In the genomic region with DNA sequence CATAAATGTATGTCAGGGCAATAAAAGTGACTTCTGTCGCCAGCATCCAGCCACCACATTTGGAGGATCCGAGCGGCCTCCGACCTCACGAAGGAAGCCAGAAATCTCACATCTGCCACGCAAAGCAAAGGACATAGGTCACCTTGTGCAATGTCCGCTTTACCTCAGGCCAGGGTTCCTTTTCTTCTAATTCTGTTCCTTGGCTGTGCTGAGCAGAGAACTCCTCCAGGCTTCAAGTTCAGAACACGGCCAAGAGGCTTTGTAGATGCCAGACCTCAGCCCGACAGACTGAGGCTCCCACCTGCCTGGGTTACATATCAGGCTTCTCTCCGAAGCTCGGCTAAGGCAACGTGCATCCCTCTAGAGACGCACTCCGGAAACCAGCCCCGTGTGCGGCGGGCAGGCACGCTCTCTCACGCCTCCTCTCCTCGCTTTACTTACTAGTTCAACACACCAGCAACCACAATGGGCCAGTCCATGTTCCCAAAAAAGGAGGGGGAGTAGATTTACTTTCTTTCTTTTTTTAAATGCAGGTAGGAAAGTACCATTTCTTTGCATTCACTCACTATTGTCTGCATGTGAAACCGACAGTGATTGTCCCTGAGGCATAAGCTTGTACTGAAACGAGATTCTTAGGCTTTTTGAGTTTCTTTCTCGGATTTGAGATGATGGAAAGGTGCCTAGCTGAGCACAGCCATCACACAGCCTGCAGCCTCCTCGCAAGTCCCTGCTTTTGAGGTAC, we compare ENCODE assay signal across 1 cellular context.
TF ChIP-seq lines count a peak whose summit lies in the region.

No MANE protein-coding gene starts in this region.

TF ChIP-seq in A549, 52 proteins besides CTCF, POLR2A, EP300 and RAD21 (continued from another document):
- TF ChIP-seq CBX2 (IDR thresholded peaks at IDR 0.05; ENCODE audit: borderline replicate concordance, low read depth) (no peak), KDM1A (IDR thresholded peaks at IDR 0.05; ENCODE audit: low read depth) (no peak), EHF (CRISPR knock-in tag; IDR thresholded peaks at IDR 0.05) (no peak), MYC (IDR thresholded peaks at IDR 0.05; ENCODE audit: borderline replicate concordance, low read length) (no peak; the same call in 1 of the 2 replicates), BCL3 (IDR thresholded peaks at IDR 0.05) (no peak), TP53 (CRISPR knock-in tag; IDR thresholded peaks at IDR 0.05) (no peak), HOXB5 (CRISPR knock-in tag; IDR thresholded peaks at IDR 0.05) (no peak), RFX5 (IDR thresholded peaks at IDR 0.05) (no peak), E2F6 (IDR thresholded peaks at IDR 0.05; ENCODE audit: borderline replicate concordance, low read depth) (peak; percentile 75), NFE2L2 (conservative IDR thresholded peaks at IDR 0.05; ENCODE audit: low read length) (no peak), RNF2 (IDR thresholded peaks at IDR 0.05; ENCODE audit: borderline replicate concordance, low read depth) (no peak), JUN (IDR thresholded peaks at IDR 0.05) (peak in 1 of 2 experiments; percentile 50; a peak in 1 of 5 replicates), RCOR1 (IDR thresholded peaks at IDR 0.05; ENCODE audit: low read depth, low read length) (no peak), ZSCAN20 (CRISPR knock-in tag; IDR thresholded peaks at IDR 0.05) (no peak), CHD2 (IDR thresholded peaks at IDR 0.05; ENCODE audit: low read length, partially characterized antibody) (no peak), NR3C1 (IDR thresholded peaks at IDR 0.05) (no peak), ESRRA (IDR thresholded peaks at IDR 0.05; ENCODE audit: borderline replicate concordance, low read length) (no peak)
- TF ChIP-seq, protein P1, sequence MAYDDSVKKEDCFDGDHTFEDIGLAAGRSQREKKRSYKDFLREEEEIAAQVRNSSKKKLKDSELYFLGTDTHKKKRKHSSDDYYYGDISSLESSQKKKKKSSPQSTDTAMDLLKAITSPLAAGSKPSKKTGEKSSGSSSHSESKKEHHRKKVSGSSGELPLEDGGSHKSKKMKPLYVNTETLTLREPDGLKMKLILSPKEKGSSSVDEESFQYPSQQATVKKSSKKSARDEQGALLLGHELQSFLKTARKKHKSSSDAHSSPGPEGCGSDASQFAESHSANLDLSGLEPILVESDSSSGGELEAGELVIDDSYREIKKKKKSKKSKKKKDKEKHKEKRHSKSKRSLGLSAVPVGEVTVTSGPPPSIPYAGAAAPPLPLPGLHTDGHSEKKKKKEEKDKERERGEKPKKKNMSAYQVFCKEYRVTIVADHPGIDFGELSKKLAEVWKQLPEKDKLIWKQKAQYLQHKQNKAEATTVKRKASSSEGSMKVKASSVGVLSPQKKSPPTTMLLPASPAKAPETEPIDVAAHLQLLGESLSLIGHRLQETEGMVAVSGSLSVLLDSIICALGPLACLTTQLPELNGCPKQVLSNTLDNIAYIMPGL (CRISPR knock-in tag; IDR thresholded peaks at IDR 0.05; ENCODE audit: borderline replicate concordance): no peak
- TF ChIP-seq, protein P2, sequence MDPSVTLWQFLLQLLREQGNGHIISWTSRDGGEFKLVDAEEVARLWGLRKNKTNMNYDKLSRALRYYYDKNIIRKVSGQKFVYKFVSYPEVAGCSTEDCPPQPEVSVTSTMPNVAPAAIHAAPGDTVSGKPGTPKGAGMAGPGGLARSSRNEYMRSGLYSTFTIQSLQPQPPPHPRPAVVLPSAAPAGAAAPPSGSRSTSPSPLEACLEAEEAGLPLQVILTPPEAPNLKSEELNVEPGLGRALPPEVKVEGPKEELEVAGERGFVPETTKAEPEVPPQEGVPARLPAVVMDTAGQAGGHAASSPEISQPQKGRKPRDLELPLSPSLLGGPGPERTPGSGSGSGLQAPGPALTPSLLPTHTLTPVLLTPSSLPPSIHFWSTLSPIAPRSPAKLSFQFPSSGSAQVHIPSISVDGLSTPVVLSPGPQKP (IDR thresholded peaks at IDR 0.05; ENCODE audit: low read depth, low read length): no peak
